Comparison of ENCODE assay signal across 7 cellular contexts in genomic region chr11:67920546-67920945, GRCh38.
DNase-seq lines count a peak whose midpoint lies in the region; ATAC-seq lines count a peak whose summit lies in the region.
"Not testable (repeated sequence)": the region's sequence is repeated elsewhere in the genome, so short reads cannot be mapped to it uniquely, and the experiment has no call there.

No MANE protein-coding gene starts in this region.

- DNase-seq in T-cell (peak in 31 of 34 experiments; percentile 8 to 68 (median 30)), activated T-cell treated with anti-CD3 and anti-CD28 coated beads for 24 hours (ENCODE audit: low read depth) (peak; percentile 26)
- DNase-seq in activated CD4-positive, alpha-beta T cell treated with anti-CD3 and anti-CD28 coated beads, Interleukin-2, amount 10 ng/mL, durations not matched to agents 24 days and 14 days: peak; percentile 80
- DNase-seq in activated effector memory CD4-positive, alpha-beta T cell treated with anti-CD3 and anti-CD28 coated beads, Interleukin-2, amount 50 U/mL, for 16 hours: peak; percentile 70
- peak; percentile 59 for DNase-seq in central memory CD4-positive, alpha-beta T cell
- peak; percentile 55 for DNase-seq in stimulated activated CD4-positive, alpha-beta T cell treated with anti-CD3 and anti-CD28 coated beads, Interleukin-1b, Interleukin-23, amount 100 ng/mL, for 48 hours
- peak; percentile 1 to 76 (median 32) for DNase-seq in stimulated activated naive CD4-positive, alpha-beta T cell (lab: John Stamatoyannopoulos, UW)

- peak overlapping the region; percentile 95 to 96 for H3K27ac Mint-ChIP-seq in T-cell
- H3K27ac Mint-ChIP-seq in activated CD4-positive, alpha-beta T cell treated with anti-CD3 and anti-CD28 coated beads, Interleukin-2, amount 10 ng/mL, durations not matched to agents 24 days and 14 days: peak overlapping the region; percentile 85

- not testable (repeated sequence) for H3K36me3 Mint-ChIP-seq in T-cell; activated CD4-positive, alpha-beta T cell treated with anti-CD3 and anti-CD28 coated beads, Interleukin-2, amount 10 ng/mL, durations not matched to agents 24 days and 14 days (ENCODE audit: low read depth)

- CTCF ChIA-PET in T-cell (lab: Charles Lee): not testable (repeated sequence)

- ATAC-seq in T-cell (replicated peaks in 1 of 4): not testable (repeated sequence)

- H3K27me3 Mint-ChIP-seq in T-cell: not testable (repeated sequence)
- H3K27me3 Mint-ChIP-seq in activated CD4-positive, alpha-beta T cell treated with anti-CD3 and anti-CD28 coated beads, Interleukin-2, amount 10 ng/mL, durations not matched to agents 24 days and 14 days: peaks cover 18% of the 10 kb centered on the region

- peak overlapping the region; percentile 66 to 74 (median 68) for H3K4me3 Mint-ChIP-seq in T-cell
- H3K4me3 Mint-ChIP-seq in activated CD4-positive, alpha-beta T cell treated with anti-CD3 and anti-CD28 coated beads, Interleukin-2, amount 10 ng/mL, durations not matched to agents 24 days and 14 days: peak overlapping the region; percentile 79

- intact Hi-C loops in activated CD4-positive, alpha-beta T cell treated with anti-CD3 and anti-CD28 coated beads, Interleukin-2, amount 10 ng/mL, durations not matched to agents 24 days and 14 days (cut with micrococcal nuclease): not testable (repeated sequence)

- not testable (repeated sequence) for H3K9me3 Mint-ChIP-seq in T-cell; activated CD4-positive, alpha-beta T cell treated with anti-CD3 and anti-CD28 coated beads, Interleukin-2, amount 10 ng/mL, durations not matched to agents 24 days and 14 days

- POLR2A ChIA-PET in T-cell (lab: Charles Lee): not testable (repeated sequence)

- H3K4me1 Mint-ChIP-seq in T-cell: peaks cover 19 to 28% (median 24%) of the 10 kb centered on the region in 3 donors
- peaks cover 13% of the 10 kb centered on the region for H3K4me1 Mint-ChIP-seq in activated CD4-positive, alpha-beta T cell treated with anti-CD3 and anti-CD28 coated beads, Interleukin-2, amount 10 ng/mL, durations not matched to agents 24 days and 14 days

Comparison
In these comparisons a context has a peak if more than half of its experiments do, and no peak if none do; other contexts are left out.
1. DNase-seq: peak in every context shown above with its lines; median percentile 80 in activated CD4-positive, alpha-beta T cell treated with anti-CD3 and anti-CD28 coated beads, Interleukin-2, amount 10 ng/mL, durations not matched to agents 24 days and 14 days; 70 in activated effector memory CD4-positive, alpha-beta T cell treated with anti-CD3 and anti-CD28 coated beads, Interleukin-2, amount 50 U/mL, for 16 hours; 59 in central memory CD4-positive, alpha-beta T cell; 55 in stimulated activated CD4-positive, alpha-beta T cell treated with anti-CD3 and anti-CD28 coated beads, Interleukin-1b, Interleukin-23, amount 100 ng/mL, for 48 hours; 32 in stimulated activated naive CD4-positive, alpha-beta T cell; 30 in T-cell; 26 in activated T-cell treated with anti-CD3 and anti-CD28 coated beads for 24 hours.